Comparison of ENCODE assay signal across 8 cellular contexts in genomic region chr16:81778861-81779539, GRCh38. TPM values are rescaled to one million over a fixed set of nuclear protein-coding genes. Genes with fewer than 3 reads are reported as not detected.
DNase-seq lines count a peak whose midpoint lies in the region; ATAC-seq and TF ChIP-seq lines count a peak whose summit lies in the region.

Gene PLCG2 (plus strand): TSS chr16:81779291. CDS start chr16:81785990, 6,699 bp downstream.

- peaks cover 3% of the 10 kb centered on the region for H3K4me1 ChIP-seq in hepatocyte (ENCODE audit: insufficient read depth)

- peaks cover 55% of the 10 kb centered on the region for H3F3A ChIP-seq in SU-DHL-6 (ENCODE audit: insufficient read depth)

- H3K27me3 ChIP-seq in SU-DHL-6 (ENCODE audit: low read length) (no peaks in the 10 kb centered on the region), hepatocyte (peaks cover 22% of the 10 kb centered on the region)

- ATAC-seq in GM21367 (IDR thresholded peaks at IDR 0.05; ENCODE audit: unreplicated experiment), result peak; percentile 66

- H3K9me2 ChIP-seq in SU-DHL-6 (replicated peaks; ENCODE audit: insufficient read depth, low read length) (no peaks in the 10 kb centered on the region), hepatocyte (replicated peaks; ENCODE audit: insufficient read depth) (no peaks in the 10 kb centered on the region)

- H3K36me3 ChIP-seq in SU-DHL-6 (ENCODE audit: low read length), result no peaks in the 10 kb centered on the region
- H3K36me3 ChIP-seq in hepatocyte (replicated peaks; ENCODE audit: insufficient read depth, low read depth), result no peaks in the 10 kb centered on the region

- WGBS in hepatocyte (ENCODE audit: low lambda C conversion rate, missing lambda C conversion rate), result under 1% methylated on average over 45 of the region's 78 CpGs

- TF ChIP-seq CTCF in SU-DHL-6 (IDR thresholded peaks at IDR 0.05; ENCODE audit: insufficient read depth, low read length, poor library complexity, severe bottlenecking) (no peak), hepatocyte (IDR thresholded peaks at IDR 0.05; ENCODE audit: poor library complexity) (no peak)

- peaks cover 48% of the 10 kb centered on the region for H3K79me2 ChIP-seq in SU-DHL-6 (ENCODE audit: insufficient read depth, low read length)
- H3K79me2 ChIP-seq in hepatocyte, result no peaks in the 10 kb centered on the region

- H3K27ac ChIP-seq in SU-DHL-6 (ENCODE audit: low read depth, low read length) (peak within 1 kb of the TSS; percentile 87), hepatocyte (no peak within 1 kb of the TSS)

- H2AFZ ChIP-seq in SU-DHL-6 (ENCODE audit: low read depth, low read length, severe bottlenecking), result peak within 1 kb of the TSS; percentile 77
- H2AFZ ChIP-seq in hepatocyte, result peak within 1 kb of the TSS; percentile 94

- DNase-seq in DMS153 treated with DMSO at 0.1 percent for 48 hours (lab: John Stamatoyannopoulos, UW; ENCODE audit: unreplicated experiment), result peak; percentile 31
- DNase-seq in HPDE6-E6E7 (ENCODE audit: extremely low spot score), result peak; percentile 82
- peak; percentile 22 for DNase-seq in activated naive CD8-positive, alpha-beta T cell treated with anti-CD3 and anti-CD28 coated beads, Interleukin-2, amount 50 U/mL, for 16 hours (ENCODE audit: low read depth, low spot score)
- peak; percentile 90 for DNase-seq in hepatocyte (ENCODE audit: low spot score)
- DNase-seq in skeletal muscle cell (ENCODE audit: low read depth), result no peak
- DNase-seq in hepatic stellate cell (ENCODE audit: low spot score), result no peak

- H3K9me3 ChIP-seq in SU-DHL-6 (ENCODE audit: insufficient read depth, low read length) (no peaks in the 10 kb centered on the region), hepatocyte (ENCODE audit: low read depth) (no peaks in the 10 kb centered on the region)

- no peaks in the 10 kb centered on the region; the same call in 1 of the 2 replicates for H4K20me1 ChIP-seq in SU-DHL-6 (ENCODE audit: low read depth, low read length)
- H4K20me1 ChIP-seq in hepatocyte (ENCODE audit: insufficient read depth, poor library complexity, severe bottlenecking), result no peaks in the 10 kb centered on the region

- H3K4me3 ChIP-seq in SU-DHL-6 (ENCODE audit: insufficient read depth, low read length, poor library complexity, severe bottlenecking), result peak within 1 kb of the TSS; percentile 74
- peak within 1 kb of the TSS; percentile 77 for H3K4me3 ChIP-seq in hepatocyte
- H3K4me3 ChIP-seq in skeletal muscle cell (ENCODE audit: low read depth, low read length), result peak within 1 kb of the TSS; percentile 37

- peak within 1 kb of the TSS; percentile 78 for H3K4me2 ChIP-seq in SU-DHL-6 (ENCODE audit: low read depth, low read length, poor library complexity, severe bottlenecking)
- peak within 1 kb of the TSS; percentile 98 for H3K4me2 ChIP-seq in hepatocyte

- H3K9ac ChIP-seq in SU-DHL-6 (ENCODE audit: low read length), result peak within 1 kb of the TSS; percentile 95

RNA-seq across cellular contexts. Expression of gene PLCG2, which starts in this region (rescaled TPM):
- total RNA-seq in hepatocyte, result 5.0 and 7.8 TPM in 2 replicates
- 2.5 and 5.0 TPM in 2 replicates for polyA plus RNA-seq in hepatocyte

Comparison
In these comparisons a context has a peak if more than half of its experiments do, and no peak if none do; other contexts are left out.
1. DNase-seq: peak in DMS153 treated with DMSO at 0.1 percent for 48 hours (single experiment), HPDE6-E6E7 (single experiment), activated naive CD8-positive, alpha-beta T cell treated with anti-CD3 and anti-CD28 coated beads, Interleukin-2, amount 50 U/mL, for 16 hours (single experiment) and hepatocyte (single experiment); none in skeletal muscle cell (single experiment) and hepatic stellate cell (single experiment).
2. Peak in every context shown above with its lines, with median percentiles within 50 percentile points of each other: H3K4me3 ChIP-seq.